In the genomic region with DNA sequence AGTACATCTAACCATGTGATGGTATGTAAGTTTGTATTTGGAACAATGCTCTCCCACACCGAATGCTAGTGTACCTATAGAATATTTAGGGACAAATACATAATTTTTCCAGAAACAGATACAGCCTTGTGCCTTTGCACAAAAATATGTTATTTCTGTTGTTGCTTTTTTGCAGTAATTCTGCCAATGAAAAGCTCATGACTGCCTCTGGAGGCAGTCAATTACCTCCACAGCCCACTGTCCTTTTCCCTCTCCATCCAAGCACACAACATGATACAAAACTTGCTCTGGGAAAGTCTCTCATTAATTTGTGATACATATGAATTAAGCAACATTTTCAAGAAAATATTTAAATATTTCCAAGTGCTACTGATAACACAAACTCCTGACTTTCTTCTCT, we compare ENCODE assay signal across 1 cellular context.
TF ChIP-seq lines count a peak whose summit lies in the region.

No MANE protein-coding gene starts in this region.

TF ChIP-seq in GM23338, 12 proteins besides CTCF, POLR2A, EP300 and RAD21 (continued from another document):
- TF ChIP-seq, protein P1, sequence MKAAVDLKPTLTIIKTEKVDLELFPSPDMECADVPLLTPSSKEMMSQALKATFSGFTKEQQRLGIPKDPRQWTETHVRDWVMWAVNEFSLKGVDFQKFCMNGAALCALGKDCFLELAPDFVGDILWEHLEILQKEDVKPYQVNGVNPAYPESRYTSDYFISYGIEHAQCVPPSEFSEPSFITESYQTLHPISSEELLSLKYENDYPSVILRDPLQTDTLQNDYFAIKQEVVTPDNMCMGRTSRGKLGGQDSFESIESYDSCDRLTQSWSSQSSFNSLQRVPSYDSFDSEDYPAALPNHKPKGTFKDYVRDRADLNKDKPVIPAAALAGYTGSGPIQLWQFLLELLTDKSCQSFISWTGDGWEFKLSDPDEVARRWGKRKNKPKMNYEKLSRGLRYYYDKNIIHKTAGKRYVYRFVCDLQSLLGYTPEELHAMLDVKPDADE (IDR thresholded peaks at IDR 0.05): no peak
- no peak for TF ChIP-seq ZNF114 (CRISPR knock-in tag; IDR thresholded peaks at IDR 0.05)
- no peak for TF ChIP-seq EZH2 (IDR thresholded peaks at IDR 0.05; ENCODE audit: low read depth, unreplicated experiment)
- no peak for TF ChIP-seq CREB1 (CRISPR knock-in tag; IDR thresholded peaks at IDR 0.05; ENCODE audit: low read depth)
- no peak for TF ChIP-seq STAT1 (IDR thresholded peaks at IDR 0.05; ENCODE audit: unreplicated experiment)
- TF ChIP-seq EZH2phosphoT487 (IDR thresholded peaks at IDR 0.05; ENCODE audit: unreplicated experiment): no peak
- no peak for TF ChIP-seq JUNB (IDR thresholded peaks at IDR 0.05; ENCODE audit: unreplicated experiment)
- TF ChIP-seq, protein P2, sequence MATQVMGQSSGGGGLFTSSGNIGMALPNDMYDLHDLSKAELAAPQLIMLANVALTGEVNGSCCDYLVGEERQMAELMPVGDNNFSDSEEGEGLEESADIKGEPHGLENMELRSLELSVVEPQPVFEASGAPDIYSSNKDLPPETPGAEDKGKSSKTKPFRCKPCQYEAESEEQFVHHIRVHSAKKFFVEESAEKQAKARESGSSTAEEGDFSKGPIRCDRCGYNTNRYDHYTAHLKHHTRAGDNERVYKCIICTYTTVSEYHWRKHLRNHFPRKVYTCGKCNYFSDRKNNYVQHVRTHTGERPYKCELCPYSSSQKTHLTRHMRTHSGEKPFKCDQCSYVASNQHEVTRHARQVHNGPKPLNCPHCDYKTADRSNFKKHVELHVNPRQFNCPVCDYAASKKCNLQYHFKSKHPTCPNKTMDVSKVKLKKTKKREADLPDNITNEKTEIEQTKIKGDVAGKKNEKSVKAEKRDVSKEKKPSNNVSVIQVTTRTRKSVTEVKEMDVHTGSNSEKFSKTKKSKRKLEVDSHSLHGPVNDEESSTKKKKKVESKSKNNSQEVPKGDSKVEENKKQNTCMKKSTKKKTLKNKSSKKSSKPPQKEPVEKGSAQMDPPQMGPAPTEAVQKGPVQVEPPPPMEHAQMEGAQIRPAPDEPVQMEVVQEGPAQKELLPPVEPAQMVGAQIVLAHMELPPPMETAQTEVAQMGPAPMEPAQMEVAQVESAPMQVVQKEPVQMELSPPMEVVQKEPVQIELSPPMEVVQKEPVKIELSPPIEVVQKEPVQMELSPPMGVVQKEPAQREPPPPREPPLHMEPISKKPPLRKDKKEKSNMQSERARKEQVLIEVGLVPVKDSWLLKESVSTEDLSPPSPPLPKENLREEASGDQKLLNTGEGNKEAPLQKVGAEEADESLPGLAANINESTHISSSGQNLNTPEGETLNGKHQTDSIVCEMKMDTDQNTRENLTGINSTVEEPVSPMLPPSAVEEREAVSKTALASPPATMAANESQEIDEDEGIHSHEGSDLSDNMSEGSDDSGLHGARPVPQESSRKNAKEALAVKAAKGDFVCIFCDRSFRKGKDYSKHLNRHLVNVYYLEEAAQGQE (IDR thresholded peaks at IDR 0.05; ENCODE audit: unreplicated experiment): no peak
- TF ChIP-seq NANOG (IDR thresholded peaks at IDR 0.05; ENCODE audit: borderline replicate concordance): no peak
- no peak for TF ChIP-seq ZNF331 (CRISPR knock-in tag; IDR thresholded peaks at IDR 0.05; ENCODE audit: low read depth)
- TF ChIP-seq, protein P3, sequence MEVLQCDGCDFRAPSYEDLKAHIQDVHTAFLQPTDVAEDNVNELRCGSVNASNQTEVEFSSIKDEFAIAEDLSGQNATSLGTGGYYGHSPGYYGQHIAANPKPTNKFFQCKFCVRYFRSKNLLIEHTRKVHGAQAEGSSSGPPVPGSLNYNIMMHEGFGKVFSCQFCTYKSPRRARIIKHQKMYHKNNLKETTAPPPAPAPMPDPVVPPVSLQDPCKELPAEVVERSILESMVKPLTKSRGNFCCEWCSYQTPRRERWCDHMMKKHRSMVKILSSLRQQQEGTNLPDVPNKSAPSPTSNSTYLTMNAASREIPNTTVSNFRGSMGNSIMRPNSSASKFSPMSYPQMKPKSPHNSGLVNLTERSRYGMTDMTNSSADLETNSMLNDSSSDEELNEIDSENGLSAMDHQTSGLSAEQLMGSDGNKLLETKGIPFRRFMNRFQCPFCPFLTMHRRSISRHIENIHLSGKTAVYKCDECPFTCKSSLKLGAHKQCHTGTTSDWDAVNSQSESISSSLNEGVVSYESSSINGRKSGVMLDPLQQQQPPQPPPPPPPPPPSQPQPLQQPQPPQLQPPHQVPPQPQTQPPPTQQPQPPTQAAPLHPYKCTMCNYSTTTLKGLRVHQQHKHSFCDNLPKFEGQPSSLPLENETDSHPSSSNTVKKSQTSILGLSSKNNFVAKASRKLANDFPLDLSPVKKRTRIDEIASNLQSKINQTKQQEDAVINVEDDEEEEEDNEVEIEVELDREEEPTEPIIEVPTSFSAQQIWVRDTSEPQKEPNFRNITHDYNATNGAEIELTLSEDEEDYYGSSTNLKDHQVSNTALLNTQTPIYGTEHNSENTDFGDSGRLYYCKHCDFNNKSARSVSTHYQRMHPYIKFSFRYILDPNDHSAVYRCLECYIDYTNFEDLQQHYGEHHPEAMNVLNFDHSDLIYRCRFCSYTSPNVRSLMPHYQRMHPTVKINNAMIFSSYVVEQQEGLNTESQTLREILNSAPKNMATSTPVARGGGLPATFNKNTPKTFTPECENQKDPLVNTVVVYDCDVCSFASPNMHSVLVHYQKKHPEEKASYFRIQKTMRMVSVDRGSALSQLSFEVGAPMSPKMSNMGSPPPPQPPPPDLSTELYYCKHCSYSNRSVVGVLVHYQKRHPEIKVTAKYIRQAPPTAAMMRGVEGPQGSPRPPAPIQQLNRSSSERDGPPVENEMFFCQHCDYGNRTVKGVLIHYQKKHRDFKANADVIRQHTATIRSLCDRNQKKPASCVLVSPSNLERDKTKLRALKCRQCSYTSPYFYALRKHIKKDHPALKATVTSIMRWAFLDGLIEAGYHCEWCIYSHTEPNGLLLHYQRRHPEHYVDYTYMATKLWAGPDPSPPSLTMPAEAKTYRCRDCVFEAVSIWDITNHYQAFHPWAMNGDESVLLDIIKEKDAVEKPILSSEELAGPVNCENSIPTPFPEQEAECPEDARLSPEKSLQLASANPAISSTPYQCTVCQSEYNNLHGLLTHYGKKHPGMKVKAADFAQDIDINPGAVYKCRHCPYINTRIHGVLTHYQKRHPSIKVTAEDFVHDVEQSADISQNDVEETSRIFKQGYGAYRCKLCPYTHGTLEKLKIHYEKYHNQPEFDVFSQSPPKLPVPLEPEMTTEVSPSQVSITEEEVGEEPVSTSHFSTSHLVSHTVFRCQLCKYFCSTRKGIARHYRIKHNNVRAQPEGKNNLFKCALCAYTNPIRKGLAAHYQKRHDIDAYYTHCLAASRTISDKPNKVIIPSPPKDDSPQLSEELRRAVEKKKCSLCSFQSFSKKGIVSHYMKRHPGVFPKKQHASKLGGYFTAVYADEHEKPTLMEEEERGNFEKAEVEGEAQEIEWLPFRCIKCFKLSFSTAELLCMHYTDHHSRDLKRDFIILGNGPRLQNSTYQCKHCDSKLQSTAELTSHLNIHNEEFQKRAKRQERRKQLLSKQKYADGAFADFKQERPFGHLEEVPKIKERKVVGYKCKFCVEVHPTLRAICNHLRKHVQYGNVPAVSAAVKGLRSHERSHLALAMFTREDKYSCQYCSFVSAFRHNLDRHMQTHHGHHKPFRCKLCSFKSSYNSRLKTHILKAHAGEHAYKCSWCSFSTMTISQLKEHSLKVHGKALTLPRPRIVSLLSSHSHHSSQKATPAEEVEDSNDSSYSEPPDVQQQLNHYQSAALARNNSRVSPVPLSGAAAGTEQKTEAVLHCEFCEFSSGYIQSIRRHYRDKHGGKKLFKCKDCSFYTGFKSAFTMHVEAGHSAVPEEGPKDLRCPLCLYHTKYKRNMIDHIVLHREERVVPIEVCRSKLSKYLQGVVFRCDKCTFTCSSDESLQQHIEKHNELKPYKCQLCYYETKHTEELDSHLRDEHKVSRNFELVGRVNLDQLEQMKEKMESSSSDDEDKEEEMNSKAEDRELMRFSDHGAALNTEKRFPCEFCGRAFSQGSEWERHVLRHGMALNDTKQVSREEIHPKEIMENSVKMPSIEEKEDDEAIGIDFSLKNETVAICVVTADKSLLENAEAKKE (CRISPR knock-in tag; IDR thresholded peaks at IDR 0.05): no peak
